ENCODE assay signal across 24 cellular contexts in the genomic region with DNA sequence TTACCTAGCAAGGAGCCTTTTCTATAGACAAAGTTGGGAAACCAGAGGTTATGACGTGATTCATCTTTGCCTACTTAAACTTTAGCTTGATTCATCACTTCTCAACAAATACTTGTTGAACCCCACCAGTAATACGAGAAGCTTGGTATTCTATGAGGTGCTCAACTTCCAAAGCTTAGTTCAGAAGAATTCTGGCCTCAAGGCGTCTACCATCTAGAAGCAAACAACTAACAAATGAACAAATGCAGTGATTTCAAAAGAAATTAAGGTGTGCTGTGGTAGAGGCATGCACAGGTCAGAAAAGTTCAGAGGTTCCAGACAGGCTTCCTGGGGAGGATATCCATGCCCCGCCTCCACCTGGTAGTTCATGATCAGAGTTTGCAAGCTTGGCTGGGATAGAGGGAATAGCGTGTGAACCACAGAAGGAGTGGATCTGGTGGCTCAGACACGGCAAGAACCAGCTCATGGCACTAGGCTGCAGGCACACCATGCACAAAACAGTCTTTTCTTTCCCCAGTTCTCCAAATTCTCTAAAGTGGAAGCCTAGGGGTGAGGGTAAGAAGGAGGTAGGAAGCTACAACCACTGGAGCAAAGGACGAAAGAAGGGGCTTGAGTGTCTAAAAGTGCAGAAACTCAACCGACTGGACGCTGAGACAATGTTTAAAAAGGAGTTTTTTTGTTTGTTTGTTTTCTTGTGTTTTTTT.
"Had no signal": no experiment of that assay in that cellular context is flagged by ENCODE, and none has a peak within 500 bp of the region (broad histone marks: within the 10 kb centered on the region; RNA-seq: fewer than 3 reads in every experiment).

No MANE protein-coding gene starts in this region.

- H3K4me1 Mint-ChIP-seq: T-cell had no signal

- H3K9me3 Mint-ChIP-seq: activated CD8-positive, alpha-beta T cell treated with anti-CD3 and anti-CD28 coated beads for 36 hours; activated naive CD8-positive, alpha-beta T cell treated with anti-CD3 and anti-CD28 coated beads, Interleukin-2, amount 10 ng/mL, durations not matched to agents 7 days and 5 days; activated T-cell treated with anti-CD3 and anti-CD28 coated beads, Interleukin-2, amount 50 U/mL, for 72 hours; activated T-helper 2 cell treated with anti-CD3 and anti-CD28 coated beads, Interferon-gamma antibody, Interleukin-2, Interleukin-4, amounts not matched to agents 10 μg/mL and 5 μg/mL and 100 μg/mL, durations not matched to agents 14 hours and 24 hours and 36 hours; T-cell had no signal

- ATAC-seq: activated CD8-positive, alpha-beta T cell treated with anti-CD3 and anti-CD28 coated beads for 36 hours; activated T-cell treated with anti-CD3 and anti-CD28 coated beads, Interleukin-2, amount 50 U/mL, for 72 hours; T-cell had no signal

- H3K36me3 ChIP-seq: adrenal gland, MG63, WERI-Rb-1 had no signal

- H3K27ac Mint-ChIP-seq: activated CD8-positive, alpha-beta T cell treated with anti-CD3 and anti-CD28 coated beads for 36 hours; activated naive CD8-positive, alpha-beta T cell treated with anti-CD3 and anti-CD28 coated beads, Interleukin-2, amount 10 ng/mL, durations not matched to agents 7 days and 5 days; activated T-cell treated with anti-CD3 and anti-CD28 coated beads, Interleukin-2, amount 50 U/mL, for 72 hours; activated T-helper 2 cell treated with anti-CD3 and anti-CD28 coated beads, Interferon-gamma antibody, Interleukin-2, Interleukin-4, amounts not matched to agents 10 μg/mL and 5 μg/mL and 100 μg/mL, durations not matched to agents 14 hours and 24 hours and 36 hours; T-cell had no signal

- H3K27me3 ChIP-seq: adrenal gland, MG63 had no signal

- H3K4me3 Mint-ChIP-seq: activated CD8-positive, alpha-beta T cell treated with anti-CD3 and anti-CD28 coated beads for 36 hours; activated naive CD8-positive, alpha-beta T cell treated with anti-CD3 and anti-CD28 coated beads, Interleukin-2, amount 10 ng/mL, durations not matched to agents 7 days and 5 days; activated T-cell treated with anti-CD3 and anti-CD28 coated beads, Interleukin-2, amount 50 U/mL, for 72 hours; T-cell had no signal

- H3K9me3 ChIP-seq: adrenal gland, MG63 had no signal

- H3K4me1 ChIP-seq: adrenal gland had no signal

- DNase-seq: activated CD4-positive, alpha-beta T cell treated with anti-CD3 and anti-CD28 coated beads for 4 hours; activated CD8-positive, alpha-beta memory T cell treated with anti-CD3 and anti-CD28 coated beads, Interleukin-2, amount 50 U/mL, for 4 hours; activated CD8-positive, alpha-beta T cell treated with anti-CD3 and anti-CD28 coated beads for 36 hours; activated naive CD4-positive, alpha-beta T cell treated with anti-CD3 and anti-CD28 coated beads, Interleukin-2, amount 50 U/mL, for 16 hours; activated naive CD8-positive, alpha-beta T cell treated with anti-CD3 and anti-CD28 coated beads, Interleukin-2, amount 10 ng/mL, durations not matched to agents 7 days and 5 days; activated T-cell treated with anti-CD3 and anti-CD28 coated beads, Interleukin-2, amount 50 U/mL, for 72 hours; adrenal gland; anterior cingulate cortex; central memory CD4-positive, alpha-beta T cell; MG63; MV-4-11; NCI-H1092 treated with DMSO at 0.1 percent for 48 hours; NCI-H1436; NCI-H1694 treated with DMSO at 0.1 percent for 48 hours; NCI-H2029 treated with DMSO at 0.1 percent for 48 hours; NCI-H510A treated with DMSO at 0.1 percent for 48 hours; NCI-H69; NK-92 treated with Interleukin-12 subunit alpha and Interleukin-12 subunit beta, amount 100 ng/mL, for 24 hours; OCI-M1; SHP77 treated with DMSO at 0.1 percent for 48 hours; T-cell; WERI-Rb-1 had no signal

- H3K4me3 ChIP-seq: adrenal gland, MG63, SK-N-MC had no signal

- H3K27me3 Mint-ChIP-seq: activated CD8-positive, alpha-beta T cell treated with anti-CD3 and anti-CD28 coated beads for 36 hours; T-cell had no signal

- H3K36me3 Mint-ChIP-seq: T-cell had no signal
